ENCODE assay signal across 12 cellular contexts in the genomic region with DNA sequence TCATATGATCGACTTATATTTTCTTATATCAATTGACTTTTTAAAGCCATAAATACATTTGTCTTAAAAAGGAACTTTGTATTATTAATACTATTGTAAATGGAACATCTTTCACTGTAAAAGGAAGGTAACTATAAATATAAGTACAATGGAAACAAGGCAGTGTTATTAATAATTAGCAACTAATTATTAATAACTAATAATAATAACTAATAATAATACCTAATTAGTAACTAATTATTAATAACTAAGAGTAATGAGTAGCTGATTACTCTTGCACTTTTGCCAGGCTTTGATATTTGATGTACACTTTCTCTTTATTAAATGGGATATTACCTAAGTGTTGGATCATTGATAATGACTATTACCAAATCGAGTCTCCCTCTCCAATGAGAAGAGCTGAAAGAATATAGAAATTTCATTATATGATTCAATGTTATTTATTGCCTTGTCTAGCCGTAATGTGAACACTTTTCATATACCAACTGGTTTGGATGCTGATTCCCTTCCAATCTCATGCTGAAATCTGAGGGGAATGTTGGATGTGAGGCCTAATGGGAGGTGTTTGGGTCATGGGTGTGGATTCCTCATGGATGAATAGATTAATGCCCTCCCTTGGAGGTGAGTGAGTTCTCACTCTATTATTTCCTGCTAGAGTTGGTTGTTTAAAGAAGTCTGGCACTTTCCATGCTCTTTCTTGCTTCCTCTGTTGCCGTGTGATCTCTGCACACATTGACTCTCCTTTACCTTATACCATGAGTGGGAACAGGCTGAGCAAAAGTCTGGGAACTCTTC.
"Had no signal": no experiment of that assay in that cellular context is flagged by ENCODE, and none has a peak within 500 bp of the region (broad histone marks: within the 10 kb centered on the region; RNA-seq: fewer than 3 reads in every experiment).

No MANE protein-coding gene starts in this region.

- H3K9me3 Mint-ChIP-seq: nephron progenitor cell had no signal

- H3K4me2 ChIP-seq: hepatocyte had no signal

- H3K4me1 ChIP-seq: foreskin keratinocyte, spleen had no signal

- H2AFZ ChIP-seq: hepatocyte had no signal

- DNase-seq: effector memory CD4-positive, alpha-beta T cell; erythroblast; foreskin keratinocyte; naive thymus-derived CD4-positive, alpha-beta T cell; nephron progenitor cell; spleen; stimulated activated CD4-positive, alpha-beta T cell treated with anti-CD3 and anti-CD28 coated beads, Interleukin-15, amount 100 ng/mL, for 24 hours; stimulated activated CD4-positive, alpha-beta T cell treated with anti-CD3 and anti-CD28 coated beads, Interleukin-2, amount 100 ng/mL, for 24 hours; stimulated activated naive CD4-positive, alpha-beta T cell treated with Interleukin-2 at 50 U/mL for 16 hours; trophoblast cell had no signal

- H3K4me3 ChIP-seq: hepatocyte, spleen had no signal

- H3K36me3 ChIP-seq: spleen had no signal

- H3K27me3 ChIP-seq: hepatocyte, spleen had no signal

- H3K27ac Mint-ChIP-seq: naive thymus-derived CD4-positive, alpha-beta T cell; nephron progenitor cell had no signal

- H3K4me1 Mint-ChIP-seq: nephron progenitor cell had no signal

- ATAC-seq: foreskin keratinocyte; naive thymus-derived CD4-positive, alpha-beta T cell; sciatic nerve had no signal

- H3K27ac ChIP-seq: foreskin keratinocyte, hepatocyte, spleen had no signal

- H3K79me2 ChIP-seq: hepatocyte had no signal

- H3K4me3 Mint-ChIP-seq: naive thymus-derived CD4-positive, alpha-beta T cell; nephron progenitor cell had no signal
